In the genomic region with DNA sequence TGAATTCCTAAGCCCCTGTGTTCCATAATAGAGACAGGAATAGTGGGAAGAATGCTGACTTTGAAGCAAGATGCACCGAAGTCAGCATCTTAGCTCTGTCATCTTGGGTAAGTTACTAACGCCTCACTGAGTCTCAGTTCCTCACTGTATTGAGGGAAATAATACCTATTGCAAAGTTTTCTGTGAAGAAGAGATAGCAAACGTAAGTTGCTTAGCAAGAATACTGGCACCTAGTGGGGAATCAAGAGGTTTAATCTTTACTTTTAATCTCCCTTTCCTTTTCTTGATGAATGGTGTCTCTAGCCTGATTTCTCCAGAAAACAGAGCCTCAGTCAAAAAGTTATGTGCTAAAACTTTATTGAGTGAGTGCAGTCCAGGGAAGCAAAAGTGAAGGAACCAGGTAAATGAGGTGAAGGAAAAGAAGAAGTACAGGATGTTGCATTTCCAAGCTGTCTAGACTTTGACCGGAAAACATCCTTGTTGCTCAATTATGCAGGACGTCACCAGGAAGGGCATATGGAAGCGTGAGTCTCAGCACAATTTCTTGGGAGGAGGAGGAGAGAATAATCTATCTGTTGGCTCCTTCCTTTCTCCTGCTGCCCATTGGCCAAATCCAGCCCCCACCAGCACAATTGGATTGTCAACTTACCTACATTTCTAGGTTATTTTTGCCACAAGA, we compare ENCODE assay signal across 13 cellular contexts.
DNase-seq lines count a peak whose midpoint lies in the region; ATAC-seq and TF ChIP-seq lines count a peak whose summit lies in the region.
"Had no signal": no experiment of that assay in that cellular context is flagged by ENCODE, and none has a peak within 500 bp of the region (broad histone marks: within the 10 kb centered on the region; RNA-seq: fewer than 3 reads in every experiment).

No MANE protein-coding gene starts in this region.

- H3K27ac ChIP-seq in OCI-LY7 (ENCODE audit: low read depth, low read length, poor library complexity, severe bottlenecking), result no peak overlapping the region
- H3K27ac ChIP-seq: BLaER1, body of pancreas had no signal

- intact Hi-C loops in OCI-LY7 (cut with micrococcal nuclease; ENCODE audit: unreplicated experiment), result loop anchor here (1.0 to 2.0 kb wide), 2 partner anchors 89 to 174 kb away; no protein-coding TSS in a partner anchor

- peaks cover 10% of the 10 kb centered on the region for H3K4me1 ChIP-seq in OCI-LY7 (ENCODE audit: insufficient read depth, low read length, poor library complexity, severe bottlenecking)
- H3K4me1 ChIP-seq: BLaER1, body of pancreas had no signal

- no peaks in the 10 kb centered on the region for H3K36me3 Mint-ChIP-seq in activated naive CD8-positive, alpha-beta T cell treated with anti-CD3 and anti-CD28 coated beads for 36 hours
- no peaks in the 10 kb centered on the region for H3K36me3 Mint-ChIP-seq in activated naive CD8-positive, alpha-beta T cell treated with anti-CD3 and anti-CD28 coated beads, Interleukin-2, amount 50 U/mL, for 24 hours (ENCODE audit: low read depth)
- no peaks in the 10 kb centered on the region for H3K36me3 Mint-ChIP-seq in stimulated activated memory B cell treated with anti-CD40 and anti-IgM and Interleukin-4, amounts not matched to agents 10 μg/mL and 1 μg/mL and 100 μg/mL, for 72 hours

- peak overlapping the region; percentile 9 for H3K27ac Mint-ChIP-seq in activated naive CD8-positive, alpha-beta T cell treated with anti-CD3 and anti-CD28 coated beads for 36 hours
- H3K27ac Mint-ChIP-seq in activated naive CD8-positive, alpha-beta T cell treated with anti-CD3 and anti-CD28 coated beads, Interleukin-2, amount 50 U/mL, for 24 hours, result no peak overlapping the region
- H3K27ac Mint-ChIP-seq in stimulated activated memory B cell treated with anti-CD40 and anti-IgM and Interleukin-4, amounts not matched to agents 10 μg/mL and 1 μg/mL and 100 μg/mL, for 72 hours, result no peak overlapping the region

- peak overlapping the region; percentile 83 for H2AFZ ChIP-seq in OCI-LY7 (ENCODE audit: low read length)

- peak; percentile 78 for TF ChIP-seq CTCF in OCI-LY7 (conservative IDR thresholded peaks at IDR 0.05; ENCODE audit: low read length)
- TF ChIP-seq CTCF in epithelial cell of proximal tubule (conservative IDR thresholded peaks at IDR 0.05; ENCODE audit: low read depth, low read length), result peak; percentile 46

- H3K9me2 ChIP-seq in OCI-LY7 (ENCODE audit: insufficient read depth, low read length), result no peaks in the 10 kb centered on the region

- no peaks in the 10 kb centered on the region for H3K4me1 Mint-ChIP-seq in activated naive CD8-positive, alpha-beta T cell treated with anti-CD3 and anti-CD28 coated beads for 36 hours
- H3K4me1 Mint-ChIP-seq in activated naive CD8-positive, alpha-beta T cell treated with anti-CD3 and anti-CD28 coated beads, Interleukin-2, amount 50 U/mL, for 24 hours, result no peaks in the 10 kb centered on the region
- peaks cover 6% of the 10 kb centered on the region for H3K4me1 Mint-ChIP-seq in stimulated activated memory B cell treated with anti-CD40 and anti-IgM and Interleukin-4, amounts not matched to agents 10 μg/mL and 1 μg/mL and 100 μg/mL, for 72 hours

- in situ Hi-C loops in KBM-7 (cut with MboI; ENCODE audit: low pct_unique_long_range_greater_than_20kb, low sequenced_read_pairs), result loop anchor here (25.0 kb wide), 1 partner anchor 173 kb away; no protein-coding TSS in a partner anchor

- no peaks in the 10 kb centered on the region for H3K27me3 Mint-ChIP-seq in activated naive CD8-positive, alpha-beta T cell treated with anti-CD3 and anti-CD28 coated beads for 36 hours
- H3K27me3 Mint-ChIP-seq in activated naive CD8-positive, alpha-beta T cell treated with anti-CD3 and anti-CD28 coated beads, Interleukin-2, amount 50 U/mL, for 24 hours, result peaks cover 4% of the 10 kb centered on the region
- H3K27me3 Mint-ChIP-seq in stimulated activated memory B cell treated with anti-CD40 and anti-IgM and Interleukin-4, amounts not matched to agents 10 μg/mL and 1 μg/mL and 100 μg/mL, for 72 hours, result no peaks in the 10 kb centered on the region

- H3K4me2 ChIP-seq in OCI-LY7 (ENCODE audit: low read length), result peak overlapping the region; percentile 28; the same call in 1 of the 2 replicates
- H3K4me2 ChIP-seq: BLaER1 had no signal

- DNase-seq in activated naive CD8-positive, alpha-beta T cell treated with anti-CD3 and anti-CD28 coated beads for 36 hours, result no peak
- DNase-seq in activated naive CD8-positive, alpha-beta T cell treated with anti-CD3 and anti-CD28 coated beads, Interleukin-2, amount 50 U/mL, for 24 hours, result no peak
- peak; percentile 78 for DNase-seq in OCI-LY7 (ENCODE audit: low spot score)
- no peak for DNase-seq in epithelial cell of proximal tubule (ENCODE audit: low read depth)
- no peak for DNase-seq in NCI-H345 (lab: John Stamatoyannopoulos, UW)
- DNase-seq in KBM-7, result no peak
- DNase-seq in anterior cingulate cortex (lab: John Stamatoyannopoulos, UW), result no peak
- DNase-seq: body of pancreas; H7; NCI-H510A treated with DMSO at 0.1 percent for 48 hours; stimulated activated CD4-positive, alpha-beta T cell treated with anti-CD3 and anti-CD28 coated beads, Interleukin-4, amount 100 ng/mL, for 24 hours had no signal

- no peaks in the 10 kb centered on the region for H3K9me3 Mint-ChIP-seq in activated naive CD8-positive, alpha-beta T cell treated with anti-CD3 and anti-CD28 coated beads for 36 hours
- no peaks in the 10 kb centered on the region for H3K9me3 Mint-ChIP-seq in activated naive CD8-positive, alpha-beta T cell treated with anti-CD3 and anti-CD28 coated beads, Interleukin-2, amount 50 U/mL, for 24 hours
- H3K9me3 Mint-ChIP-seq in stimulated activated memory B cell treated with anti-CD40 and anti-IgM and Interleukin-4, amounts not matched to agents 10 μg/mL and 1 μg/mL and 100 μg/mL, for 72 hours, result no peaks in the 10 kb centered on the region

- CTCF ChIA-PET in OCI-LY7 (lab: Charles Lee; ENCODE audit: unreplicated experiment), result interaction anchor here (0.9 to 1.6 kb wide), 4 partner anchors 15 to 174 kb away, joined by 3 to 9 read pairs (median 3); no protein-coding TSS in a partner anchor

- no peaks in the 10 kb centered on the region for H4K20me1 ChIP-seq in OCI-LY7 (ENCODE audit: insufficient read depth, low read length)
- H4K20me1 ChIP-seq: BLaER1 had no signal

- H3K4me3 ChIP-seq in OCI-LY7 (ENCODE audit: low read depth, low read length, poor library complexity, severe bottlenecking), result no peak overlapping the region
- no peak overlapping the region for H3K4me3 ChIP-seq in epithelial cell of proximal tubule (ENCODE audit: low read depth, low read length)
- H3K4me3 ChIP-seq: BLaER1, body of pancreas had no signal

- H3K36me3 ChIP-seq in OCI-LY7 (ENCODE audit: insufficient read depth, low read length), result no peaks in the 10 kb centered on the region
- H3K36me3 ChIP-seq: BLaER1 had no signal

- no peak overlapping the region for H3K4me3 Mint-ChIP-seq in activated naive CD8-positive, alpha-beta T cell treated with anti-CD3 and anti-CD28 coated beads for 36 hours
- H3K4me3 Mint-ChIP-seq in activated naive CD8-positive, alpha-beta T cell treated with anti-CD3 and anti-CD28 coated beads, Interleukin-2, amount 50 U/mL, for 24 hours, result no peak overlapping the region
- H3K4me3 Mint-ChIP-seq in stimulated activated memory B cell treated with anti-CD40 and anti-IgM and Interleukin-4, amounts not matched to agents 10 μg/mL and 1 μg/mL and 100 μg/mL, for 72 hours, result no peak overlapping the region

- H3K79me2 ChIP-seq in OCI-LY7 (ENCODE audit: insufficient read depth, low read depth, low read length), result no peaks in the 10 kb centered on the region

- POLR2A ChIA-PET in OCI-LY7 (lab: Charles Lee), result interaction anchor here (0.6 to 2.7 kb wide), 7 partner anchors 11 to 174 kb away, joined by 3 to 10 read pairs (median 4); no protein-coding TSS in a partner anchor

- no peaks in the 10 kb centered on the region for H3K9me3 ChIP-seq in OCI-LY7 (ENCODE audit: low read length)
- H3K9me3 ChIP-seq: BLaER1, body of pancreas had no signal

- BruUV-seq in OCI-LY7 (replicated peaks; lab: Mats Ljungman, UMichigan), result no TSS peak

- no peak for ATAC-seq in activated naive CD8-positive, alpha-beta T cell treated with anti-CD3 and anti-CD28 coated beads, Interleukin-2, amount 50 U/mL, for 24 hours
- peak; percentile 62 for ATAC-seq in stimulated activated memory B cell treated with anti-CD40 and anti-IgM and Interleukin-4, amounts not matched to agents 10 μg/mL and 1 μg/mL and 100 μg/mL, for 72 hours
- ATAC-seq: body of pancreas had no signal
